Comparison of ENCODE assay signal across 20 cellular contexts in the genomic region with DNA sequence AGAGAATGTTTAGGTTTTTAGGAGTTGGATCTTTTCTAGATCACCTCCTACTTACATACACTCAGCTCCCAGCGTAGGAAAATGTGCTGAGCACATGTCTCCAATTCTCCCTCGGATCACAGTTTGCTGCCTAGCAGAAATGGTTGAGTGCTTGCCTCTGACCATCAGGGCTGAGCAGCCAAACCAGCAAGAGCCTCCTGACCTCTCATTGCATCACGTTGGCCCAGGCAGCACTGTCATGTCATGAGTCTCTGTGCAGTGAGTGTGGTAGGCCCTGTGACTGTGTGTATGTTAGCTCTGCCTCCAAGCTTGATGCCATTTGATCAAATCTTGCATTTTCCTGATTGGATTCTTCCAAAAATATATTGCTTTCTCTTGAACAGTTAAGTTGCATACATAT.
A peak's percentile ranks its signal among the peaks of the same experiment; 100 is the strongest.
DNase-seq lines count a peak whose midpoint lies in the region; ATAC-seq and TF ChIP-seq lines count a peak whose summit lies in the region.
"Had no signal": no experiment of that assay in that cellular context is flagged by ENCODE, and none has a peak within 500 bp of the region (broad histone marks: within the 10 kb centered on the region; RNA-seq: fewer than 3 reads in every experiment).

No MANE protein-coding gene starts in this region.

- peaks cover 0 to 18% (median 3%) of the 10 kb centered on the region in 4 donors for H3K36me3 ChIP-seq in transverse colon

- TF ChIP-seq CTCF in WTC11 (IDR thresholded peaks at IDR 0.05), result no peak
- TF ChIP-seq CTCF in foreskin fibroblast (IDR thresholded peaks at IDR 0.05; ENCODE audit: low read depth, low read length), result no peak
- TF ChIP-seq CTCF in transverse colon (IDR thresholded peaks at IDR 0.05), result no peak
- no peak for TF ChIP-seq CTCF in lower leg skin (IDR thresholded peaks at IDR 0.05)

- H3K4me1 Mint-ChIP-seq in WTC11, result peaks cover 16% of the 10 kb centered on the region
- H3K4me1 Mint-ChIP-seq: CD8-positive, alpha-beta memory T cell; nephron had no signal

- H3K36me3 Mint-ChIP-seq in WTC11, result peaks cover 6% of the 10 kb centered on the region

- H3K27me3 Mint-ChIP-seq in WTC11 (ENCODE audit: low read depth), result no peaks in the 10 kb centered on the region
- H3K27me3 Mint-ChIP-seq: CD8-positive, alpha-beta memory T cell had no signal

- CTCF ChIA-PET in WTC11 (lab: Charles Lee), result no interaction called here

- DNase-seq in EH (ENCODE audit: low read depth) (peak; percentile 30), WTC11 (ENCODE audit: low spot score) (no peak), foreskin fibroblast (peak; percentile 78 to 87), substantia nigra (lab: John Stamatoyannopoulos, UW) (peak in 12 of 49 donors; percentile 5 to 62 (median 19)), transverse colon (no peak), SW480 (ENCODE audit: low spot score) (no peak), lower leg skin (ENCODE audit: low spot score in 2 of 2) (no peak), inferior parietal cortex (ENCODE audit: extremely low spot score) (no peak)
- DNase-seq: activated CD4-positive, alpha-beta T cell treated with anti-CD3 and anti-CD28 coated beads, Interleukin-2, amount 50 U/mL, for 4 hours; activated naive CD4-positive, alpha-beta T cell treated with Interleukin-2 at 50 U/mL for 16 hours; activated T-cell treated with anti-CD3 and anti-CD28 coated beads for 4 hours; CD8-positive, alpha-beta memory T cell; KG1; NCI-H1092; NCI-H2081 treated with DMSO at 0.1 percent for 48 hours; psoas muscle had no signal

- H3K4me3 Mint-ChIP-seq in WTC11, result no peak overlapping the region
- H3K4me3 Mint-ChIP-seq: CD8-positive, alpha-beta memory T cell; nephron had no signal

- intact Hi-C loops in transverse colon (cut with DNase I; ENCODE audit: low total_unique reads) (no loop called here), lower leg skin (cut with DNase I; ENCODE audit: low total_unique reads) (no loop called here)

- no peaks in the 10 kb centered on the region for H3K4me1 ChIP-seq in transverse colon
- H3K4me1 ChIP-seq: psoas muscle had no signal

- no peak for TF ChIP-seq EP300 in transverse colon (IDR thresholded peaks at IDR 0.05; ENCODE audit: low read depth)

- TF ChIP-seq POLR2A in transverse colon (IDR thresholded peaks at IDR 0.05) (no peak), lower leg skin (IDR thresholded peaks at IDR 0.05) (no peak)

- H3K27ac ChIP-seq in substantia nigra (ENCODE audit: low read depth, low read length, poor library complexity, severe bottlenecking) (peak overlapping the region; percentile 4), transverse colon (no peak overlapping the region)
- H3K27ac ChIP-seq: psoas muscle, VCaP had no signal

- in situ Hi-C loops in transverse colon (cut with MboI; ENCODE audit: low pct_ligation_motif_present in 1 of 4, low pct_unique_long_range_greater_than_20kb in 1 of 4, low sequenced_read_pairs in 3 of 4), result no loop called here

- WGBS in transverse colon (ENCODE audit: low coverage in 1 of 2), 2 donors, result 79 to 92% methylated on average over 2 to 3 of the region's 3 CpGs
- 56 to 66% methylated on average over 3 of the region's 3 CpGs for WGBS in lower leg skin, 2 donors

- H3K27me3 ChIP-seq in transverse colon, result no peaks in the 10 kb centered on the region

- H3K27ac Mint-ChIP-seq in WTC11, result no peak overlapping the region
- H3K27ac Mint-ChIP-seq: CD8-positive, alpha-beta memory T cell had no signal

- ATAC-seq in WTC11, result peak; percentile 39; the same call in 1 of the 2 replicates
- ATAC-seq: esophagus mucosa, psoas muscle, Right ventricle myocardium inferior had no signal

- H3K4me3 ChIP-seq in foreskin fibroblast (ENCODE audit: low read depth in 1 of 2, low read length in 2 of 2) (no peak overlapping the region), transverse colon (no peak overlapping the region), lower leg skin (ENCODE audit: low read depth, poor library complexity, severe bottlenecking) (no peak overlapping the region)
- H3K4me3 ChIP-seq: psoas muscle had no signal

- POLR2A ChIA-PET in WTC11 (lab: Charles Lee), result no interaction called here

- H3K9me3 ChIP-seq in transverse colon, result no peaks in the 10 kb centered on the region
- H3K9me3 ChIP-seq: psoas muscle had no signal

- no peaks in the 10 kb centered on the region for H3K9me3 Mint-ChIP-seq in WTC11
- H3K9me3 Mint-ChIP-seq: CD8-positive, alpha-beta memory T cell; nephron had no signal

TF ChIP-seq in WTC11, 78 proteins besides CTCF, POLR2A, EP300 and RAD21:
- TF ChIP-seq TP53 (CRISPR knock-in tag; IDR thresholded peaks at IDR 0.05), result no peak
- TF ChIP-seq RELA (CRISPR knock-in tag; IDR thresholded peaks at IDR 0.05; ENCODE audit: borderline replicate concordance), result no peak
- TF ChIP-seq ATF1 (CRISPR knock-in tag; IDR thresholded peaks at IDR 0.05), result no peak
- TF ChIP-seq, protein P1, sequence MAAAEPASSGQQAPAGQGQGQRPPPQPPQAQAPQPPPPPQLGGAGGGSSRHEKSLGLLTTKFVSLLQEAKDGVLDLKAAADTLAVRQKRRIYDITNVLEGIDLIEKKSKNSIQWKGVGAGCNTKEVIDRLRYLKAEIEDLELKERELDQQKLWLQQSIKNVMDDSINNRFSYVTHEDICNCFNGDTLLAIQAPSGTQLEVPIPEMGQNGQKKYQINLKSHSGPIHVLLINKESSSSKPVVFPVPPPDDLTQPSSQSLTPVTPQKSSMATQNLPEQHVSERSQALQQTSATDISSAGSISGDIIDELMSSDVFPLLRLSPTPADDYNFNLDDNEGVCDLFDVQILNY (CRISPR knock-in tag; IDR thresholded peaks at IDR 0.05), result no peak
- TF ChIP-seq, protein P2, sequence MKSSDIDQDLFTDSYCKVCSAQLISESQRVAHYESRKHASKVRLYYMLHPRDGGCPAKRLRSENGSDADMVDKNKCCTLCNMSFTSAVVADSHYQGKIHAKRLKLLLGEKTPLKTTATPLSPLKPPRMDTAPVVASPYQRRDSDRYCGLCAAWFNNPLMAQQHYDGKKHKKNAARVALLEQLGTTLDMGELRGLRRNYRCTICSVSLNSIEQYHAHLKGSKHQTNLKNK (CRISPR knock-in tag; IDR thresholded peaks at IDR 0.05), result no peak
- TF ChIP-seq ZNF263 (CRISPR knock-in tag; IDR thresholded peaks at IDR 0.05; ENCODE audit: low read depth), result no peak
- TF ChIP-seq, protein P3, sequence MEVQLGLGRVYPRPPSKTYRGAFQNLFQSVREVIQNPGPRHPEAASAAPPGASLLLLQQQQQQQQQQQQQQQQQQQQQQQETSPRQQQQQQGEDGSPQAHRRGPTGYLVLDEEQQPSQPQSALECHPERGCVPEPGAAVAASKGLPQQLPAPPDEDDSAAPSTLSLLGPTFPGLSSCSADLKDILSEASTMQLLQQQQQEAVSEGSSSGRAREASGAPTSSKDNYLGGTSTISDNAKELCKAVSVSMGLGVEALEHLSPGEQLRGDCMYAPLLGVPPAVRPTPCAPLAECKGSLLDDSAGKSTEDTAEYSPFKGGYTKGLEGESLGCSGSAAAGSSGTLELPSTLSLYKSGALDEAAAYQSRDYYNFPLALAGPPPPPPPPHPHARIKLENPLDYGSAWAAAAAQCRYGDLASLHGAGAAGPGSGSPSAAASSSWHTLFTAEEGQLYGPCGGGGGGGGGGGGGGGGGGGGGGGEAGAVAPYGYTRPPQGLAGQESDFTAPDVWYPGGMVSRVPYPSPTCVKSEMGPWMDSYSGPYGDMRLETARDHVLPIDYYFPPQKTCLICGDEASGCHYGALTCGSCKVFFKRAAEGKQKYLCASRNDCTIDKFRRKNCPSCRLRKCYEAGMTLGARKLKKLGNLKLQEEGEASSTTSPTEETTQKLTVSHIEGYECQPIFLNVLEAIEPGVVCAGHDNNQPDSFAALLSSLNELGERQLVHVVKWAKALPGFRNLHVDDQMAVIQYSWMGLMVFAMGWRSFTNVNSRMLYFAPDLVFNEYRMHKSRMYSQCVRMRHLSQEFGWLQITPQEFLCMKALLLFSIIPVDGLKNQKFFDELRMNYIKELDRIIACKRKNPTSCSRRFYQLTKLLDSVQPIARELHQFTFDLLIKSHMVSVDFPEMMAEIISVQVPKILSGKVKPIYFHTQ (CRISPR knock-in tag; IDR thresholded peaks at IDR 0.05), result no peak
- TF ChIP-seq, protein P4, sequence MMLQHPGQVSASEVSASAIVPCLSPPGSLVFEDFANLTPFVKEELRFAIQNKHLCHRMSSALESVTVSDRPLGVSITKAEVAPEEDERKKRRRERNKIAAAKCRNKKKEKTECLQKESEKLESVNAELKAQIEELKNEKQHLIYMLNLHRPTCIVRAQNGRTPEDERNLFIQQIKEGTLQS (CRISPR knock-in tag; conservative IDR thresholded peaks at IDR 0.05), result no peak
- TF ChIP-seq RORB (CRISPR knock-in tag; IDR thresholded peaks at IDR 0.05), result no peak
- no peak for TF ChIP-seq NR2C2 (CRISPR knock-in tag; IDR thresholded peaks at IDR 0.05)
- TF ChIP-seq, protein P5, sequence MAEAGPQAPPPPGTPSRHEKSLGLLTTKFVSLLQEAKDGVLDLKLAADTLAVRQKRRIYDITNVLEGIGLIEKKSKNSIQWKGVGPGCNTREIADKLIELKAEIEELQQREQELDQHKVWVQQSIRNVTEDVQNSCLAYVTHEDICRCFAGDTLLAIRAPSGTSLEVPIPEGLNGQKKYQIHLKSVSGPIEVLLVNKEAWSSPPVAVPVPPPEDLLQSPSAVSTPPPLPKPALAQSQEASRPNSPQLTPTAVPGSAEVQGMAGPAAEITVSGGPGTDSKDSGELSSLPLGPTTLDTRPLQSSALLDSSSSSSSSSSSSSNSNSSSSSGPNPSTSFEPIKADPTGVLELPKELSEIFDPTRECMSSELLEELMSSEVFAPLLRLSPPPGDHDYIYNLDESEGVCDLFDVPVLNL (CRISPR knock-in tag; IDR thresholded peaks at IDR 0.05; ENCODE audit: borderline replicate concordance, low read depth), result no peak
- TF ChIP-seq SMAD4 (CRISPR knock-in tag; IDR thresholded peaks at IDR 0.05), result no peak
- no peak for TF ChIP-seq NR3C1 (CRISPR knock-in tag; conservative IDR thresholded peaks at IDR 0.05; ENCODE audit: low read depth)
- TF ChIP-seq SOX15 (CRISPR knock-in tag; IDR thresholded peaks at IDR 0.05), result no peak
- no peak for TF ChIP-seq TEAD1 (CRISPR knock-in tag; IDR thresholded peaks at IDR 0.05)

Comparison
In these comparisons a context has a peak if more than half of its experiments do, and no peak if none do; other contexts are left out.
1. DNase-seq: peak in EH (single experiment) and foreskin fibroblast (2 of 2); none in WTC11 (single experiment), transverse colon (single experiment), SW480 (single experiment), lower leg skin (0 of 2) and inferior parietal cortex (single experiment).